Comparison of ENCODE assay signal across 8 cellular contexts in genomic region chr17:42832213-42832933, GRCh38. TPM values are rescaled to one million over a fixed set of nuclear protein-coding genes. Genes with fewer than 3 reads are reported as not detected.
DNase-seq lines count a peak whose midpoint lies in the region; ATAC-seq lines count a peak whose summit lies in the region.

No MANE protein-coding gene starts in this region.

- H3K4me3 Mint-ChIP-seq in activated naive CD4-positive, alpha-beta T cell treated with anti-CD3 and anti-CD28 coated beads for 36 hours: peak overlapping the region; percentile 95
- H3K4me3 Mint-ChIP-seq in activated CD4-positive, alpha-beta memory T cell treated with anti-CD3 and anti-CD28 coated beads for 36 hours: peak overlapping the region; percentile 97
- peak overlapping the region; percentile 93 for H3K4me3 Mint-ChIP-seq in stimulated activated effector memory CD8-positive, alpha-beta T cell treated with anti-CD3 and anti-CD28 coated beads, Interleukin-12 subunit alpha, Interleukin-12 subunit beta, amount 100 ng/mL, for 72 hours

- WGBS in right cardiac atrium: 53% methylated on average over 9 of the region's 9 CpGs

- H3K27ac Mint-ChIP-seq in activated naive CD4-positive, alpha-beta T cell treated with anti-CD3 and anti-CD28 coated beads for 36 hours: peak overlapping the region; percentile 97
- peak overlapping the region; percentile 98 for H3K27ac Mint-ChIP-seq in activated CD4-positive, alpha-beta memory T cell treated with anti-CD3 and anti-CD28 coated beads for 36 hours
- H3K27ac Mint-ChIP-seq in stimulated activated effector memory CD8-positive, alpha-beta T cell treated with anti-CD3 and anti-CD28 coated beads, Interleukin-12 subunit alpha, Interleukin-12 subunit beta, amount 100 ng/mL, for 72 hours: peak overlapping the region; percentile 98

- H3K27me3 Mint-ChIP-seq in activated naive CD4-positive, alpha-beta T cell treated with anti-CD3 and anti-CD28 coated beads for 36 hours (ENCODE audit: low read depth): no peaks in the 10 kb centered on the region
- H3K27me3 Mint-ChIP-seq in activated CD4-positive, alpha-beta memory T cell treated with anti-CD3 and anti-CD28 coated beads for 36 hours: no peaks in the 10 kb centered on the region

- H3K9me3 Mint-ChIP-seq in activated naive CD4-positive, alpha-beta T cell treated with anti-CD3 and anti-CD28 coated beads for 36 hours: no peaks in the 10 kb centered on the region
- no peaks in the 10 kb centered on the region for H3K9me3 Mint-ChIP-seq in activated CD4-positive, alpha-beta memory T cell treated with anti-CD3 and anti-CD28 coated beads for 36 hours
- H3K9me3 Mint-ChIP-seq in stimulated activated effector memory CD8-positive, alpha-beta T cell treated with anti-CD3 and anti-CD28 coated beads, Interleukin-12 subunit alpha, Interleukin-12 subunit beta, amount 100 ng/mL, for 72 hours: no peaks in the 10 kb centered on the region

- H3K4me3 ChIP-seq in right cardiac atrium (ENCODE audit: low read length): peak overlapping the region; percentile 84

- CTCF ChIA-PET in activated naive CD4-positive, alpha-beta T cell treated with anti-CD3 and anti-CD28 coated beads for 36 hours (lab: Charles Lee): interaction anchor here (0.9 to 4.2 kb wide), 3 partner anchors 8 to 12 kb away, joined by 3 to 16 read pairs (median 16); partner anchors contain the start of gene BECN1
- CTCF ChIA-PET in activated CD4-positive, alpha-beta memory T cell treated with anti-CD3 and anti-CD28 coated beads for 36 hours (lab: Charles Lee): interaction anchor here (0.8 to 4.4 kb wide), 7 partner anchors 8 to 652 kb away, joined by 3 to 47 read pairs (median 4); partner anchors contain the start of genes AOC2, BECN1, DHX8 and RETREG3

- H3K36me3 Mint-ChIP-seq in activated naive CD4-positive, alpha-beta T cell treated with anti-CD3 and anti-CD28 coated beads for 36 hours (ENCODE audit: low read depth): peaks cover 7% of the 10 kb centered on the region
- peaks cover 10% of the 10 kb centered on the region for H3K36me3 Mint-ChIP-seq in activated CD4-positive, alpha-beta memory T cell treated with anti-CD3 and anti-CD28 coated beads for 36 hours
- H3K36me3 Mint-ChIP-seq in stimulated activated effector memory CD8-positive, alpha-beta T cell treated with anti-CD3 and anti-CD28 coated beads, Interleukin-12 subunit alpha, Interleukin-12 subunit beta, amount 100 ng/mL, for 72 hours: peaks cover 46% of the 10 kb centered on the region

- POLR2A ChIA-PET in activated CD4-positive, alpha-beta memory T cell treated with anti-CD3 and anti-CD28 coated beads for 36 hours (lab: Charles Lee): interaction anchor here (1.4 to 2.2 kb wide), 5 partner anchors 9 to 254 kb away, joined by 4 to 14 read pairs (median 6); partner anchors contain the start of genes BECN1, CNTD1, COA3 and RPL27

- no peaks in the 10 kb centered on the region for H3K27me3 ChIP-seq in right cardiac atrium (ENCODE audit: control insufficient read depth, insufficient read depth)

- intact Hi-C loops in activated naive CD4-positive, alpha-beta T cell treated with anti-CD3 and anti-CD28 coated beads for 36 hours (cut with micrococcal nuclease): loop anchor here (1.0 to 5.0 kb wide), 3 partner anchors 8 to 148 kb away; partner anchors contain the start of genes BECN1, PTGES3L and RUNDC1
- intact Hi-C loops in activated CD4-positive, alpha-beta memory T cell treated with anti-CD3 and anti-CD28 coated beads for 36 hours (cut with micrococcal nuclease): loop anchor here (2.0 to 5.0 kb wide), 2 partner anchors 165 to 338 kb away; partner anchors contain the start of genes NBR1 and RPL27
- intact Hi-C loops in right cardiac atrium (cut with DNase I): no loop called here

- ATAC-seq in right cardiac atrium: peak in 1 of 2 donors; percentile 35
- ATAC-seq in stimulated activated effector memory CD8-positive, alpha-beta T cell treated with anti-CD3 and anti-CD28 coated beads, Interleukin-12 subunit alpha, Interleukin-12 subunit beta, amount 100 ng/mL, for 72 hours: peak; percentile 61
- no peak for ATAC-seq in GM19351 (IDR thresholded peaks at IDR 0.05; ENCODE audit: unreplicated experiment)

- H3K4me1 Mint-ChIP-seq in activated naive CD4-positive, alpha-beta T cell treated with anti-CD3 and anti-CD28 coated beads for 36 hours (ENCODE audit: low read depth): peaks cover 22% of the 10 kb centered on the region
- peaks cover 27% of the 10 kb centered on the region for H3K4me1 Mint-ChIP-seq in activated CD4-positive, alpha-beta memory T cell treated with anti-CD3 and anti-CD28 coated beads for 36 hours (ENCODE audit: low read depth)
- H3K4me1 Mint-ChIP-seq in stimulated activated effector memory CD8-positive, alpha-beta T cell treated with anti-CD3 and anti-CD28 coated beads, Interleukin-12 subunit alpha, Interleukin-12 subunit beta, amount 100 ng/mL, for 72 hours: peaks cover 22% of the 10 kb centered on the region

- no peaks in the 10 kb centered on the region for H3K9me3 ChIP-seq in right cardiac atrium (ENCODE audit: control insufficient read depth, low read length)

- H3K27ac ChIP-seq in right cardiac atrium (ENCODE audit: low read length): peak overlapping the region; percentile 89

- DNase-seq in activated naive CD4-positive, alpha-beta T cell treated with anti-CD3 and anti-CD28 coated beads for 36 hours: no peak
- DNase-seq in activated naive CD4-positive, alpha-beta T cell (lab: John Stamatoyannopoulos, UW): no peak
- DNase-seq in activated CD4-positive, alpha-beta memory T cell treated with anti-CD3 and anti-CD28 coated beads for 36 hours: no peak
- no peak for DNase-seq in right cardiac atrium
- DNase-seq in stimulated activated effector memory CD8-positive, alpha-beta T cell treated with anti-CD3 and anti-CD28 coated beads, Interleukin-12 subunit alpha, Interleukin-12 subunit beta, amount 100 ng/mL, for 72 hours (ENCODE audit: low spot score in 2 of 2): no peak
- DNase-seq in NCI-H69 (lab: John Stamatoyannopoulos, UW): no peak
- no peak for DNase-seq in dermis blood vessel endothelial cell

- no peaks in the 10 kb centered on the region for H3K4me1 ChIP-seq in right cardiac atrium (ENCODE audit: control insufficient read depth, insufficient read depth, low read length)

RNA-seq across cellular contexts. Expression of gene PSME3, which starts 0.8 kb away (rescaled TPM):
- 10 to 100 TPM; 84.7 to 87.0 TPM for total RNA-seq in activated naive CD4-positive, alpha-beta T cell treated with anti-CD3 and anti-CD28 coated beads for 36 hours
- total RNA-seq in activated CD4-positive, alpha-beta memory T cell treated with anti-CD3 and anti-CD28 coated beads for 36 hours: 100 to 1,000 TPM; 111 to 116 TPM
- total RNA-seq in right cardiac atrium: 10 to 100 TPM; 61.0 to 82.0 (median 70.1) TPM
- 57.6 TPM for polyA plus RNA-seq in right cardiac atrium
- total RNA-seq in dermis blood vessel endothelial cell: 77.6 and 128 TPM in 2 replicates

RNA-seq across cellular contexts. Expression of gene BECN1, which starts 8.3 kb away (rescaled TPM):
- total RNA-seq in activated naive CD4-positive, alpha-beta T cell treated with anti-CD3 and anti-CD28 coated beads for 36 hours: 10 to 100 TPM; 64.1 to 71.3 TPM
- 10 to 100 TPM; 72.7 to 77.4 TPM for total RNA-seq in activated CD4-positive, alpha-beta memory T cell treated with anti-CD3 and anti-CD28 coated beads for 36 hours
- total RNA-seq in right cardiac atrium (10 to 100 TPM; 69.6 to 88.1 (median 71.8) TPM), dermis blood vessel endothelial cell (133 and 168 TPM in 2 replicates)
- 54.3 TPM for polyA plus RNA-seq in right cardiac atrium

RNA-seq across cellular contexts. Expression of gene AOC2, which starts 12.0 kb away (rescaled TPM):
- 1 to 10 TPM; 2.0 to 2.6 TPM for total RNA-seq in activated naive CD4-positive, alpha-beta T cell treated with anti-CD3 and anti-CD28 coated beads for 36 hours
- total RNA-seq in activated CD4-positive, alpha-beta memory T cell treated with anti-CD3 and anti-CD28 coated beads for 36 hours: 1 to 10 TPM; 1.7 to 2.0 TPM
- under 1 TPM; 0.37 to 0.67 (median 0.51) TPM for total RNA-seq in right cardiac atrium
- polyA plus RNA-seq in right cardiac atrium: 0.52 TPM
- 0.42 and 0.85 TPM in 2 replicates for total RNA-seq in dermis blood vessel endothelial cell

RNA-seq across cellular contexts. Expression of gene AOC3, which starts 18.6 kb away (rescaled TPM):
- total RNA-seq in activated naive CD4-positive, alpha-beta T cell treated with anti-CD3 and anti-CD28 coated beads for 36 hours: 1 to 10 TPM; 1.4 to 2.6 TPM
- 1 to 10 TPM; 1.6 to 2.0 TPM for total RNA-seq in activated CD4-positive, alpha-beta memory T cell treated with anti-CD3 and anti-CD28 coated beads for 36 hours
- total RNA-seq in right cardiac atrium (10 to 100 TPM; 11.5 to 29.9 (median 24.9) TPM), dermis blood vessel endothelial cell (0.17 and 0.51 TPM in 2 replicates)
- polyA plus RNA-seq in right cardiac atrium: 29.1 TPM

RNA-seq across cellular contexts. Expression of gene CNTD1, which starts 33.7 kb away (rescaled TPM):
- total RNA-seq in activated naive CD4-positive, alpha-beta T cell treated with anti-CD3 and anti-CD28 coated beads for 36 hours: not detected
- total RNA-seq in activated CD4-positive, alpha-beta memory T cell treated with anti-CD3 and anti-CD28 coated beads for 36 hours: not detected
- total RNA-seq in right cardiac atrium: under 1 TPM in 2 of 4 donors, not detected in 2; 0.20 to 0.53 TPM
- 0.59 TPM for polyA plus RNA-seq in right cardiac atrium
- 0.34 TPM in 1 of 2 replicates, not detected in the other for total RNA-seq in dermis blood vessel endothelial cell

Comparison
In these comparisons a context has a peak if more than half of its experiments do, and no peak if none do; other contexts are left out.
1. intact Hi-C loops: an anchor here in activated naive CD4-positive, alpha-beta T cell treated with anti-CD3 and anti-CD28 coated beads for 36 hours (1.0 to 5.0 kb wide) and activated CD4-positive, alpha-beta memory T cell treated with anti-CD3 and anti-CD28 coated beads for 36 hours (2.0 to 5.0 kb wide); none called in right cardiac atrium.